ENCODE assay signal across 15 cellular contexts in genomic region chr7:1829111-1829510, GRCh38.
"Had no signal": no experiment of that assay in that cellular context is flagged by ENCODE, and none has a peak within 500 bp of the region (broad histone marks: within the 10 kb centered on the region; RNA-seq: fewer than 3 reads in every experiment).

No MANE protein-coding gene starts in this region.

- H3K27ac ChIP-seq: brain microvascular endothelial cell, foreskin keratinocyte, neutrophil, psoas muscle, SJSA1, suprapubic skin had no signal

- H3K4me3 Mint-ChIP-seq: activated CD4-positive, alpha-beta memory T cell treated with anti-CD3 and anti-CD28 coated beads, Interleukin-2, amount 10 ng/mL, durations not matched to agents 7 days and 5 days; activated naive CD4-positive, alpha-beta T cell treated with anti-CD3 and anti-CD28 coated beads, Interleukin-2, amount 50 U/mL, for 24 hours had no signal

- ATAC-seq: foreskin keratinocyte; psoas muscle; stimulated activated naive CD8-positive, alpha-beta T cell treated with anti-CD3 and anti-CD28 coated beads, Interleukin-15, Interleukin-2, amounts not matched to agents 100 U/mL and 50 U/mL, for 24 hours had no signal

- H3K36me3 ChIP-seq: brain microvascular endothelial cell, neutrophil, SJSA1, suprapubic skin had no signal

- H3K9me3 ChIP-seq: psoas muscle, SJSA1, suprapubic skin had no signal

- H3K27ac Mint-ChIP-seq: activated CD4-positive, alpha-beta memory T cell treated with anti-CD3 and anti-CD28 coated beads, Interleukin-2, amount 10 ng/mL, durations not matched to agents 7 days and 5 days; activated naive CD4-positive, alpha-beta T cell treated with anti-CD3 and anti-CD28 coated beads, Interleukin-2, amount 50 U/mL, for 24 hours had no signal

- H3K27me3 ChIP-seq: brain microvascular endothelial cell, foreskin keratinocyte, neutrophil, SJSA1, suprapubic skin had no signal

- H3K4me1 Mint-ChIP-seq: activated CD4-positive, alpha-beta memory T cell treated with anti-CD3 and anti-CD28 coated beads, Interleukin-2, amount 10 ng/mL, durations not matched to agents 7 days and 5 days had no signal

- H3K9me3 Mint-ChIP-seq: activated naive CD4-positive, alpha-beta T cell treated with anti-CD3 and anti-CD28 coated beads, Interleukin-2, amount 50 U/mL, for 24 hours had no signal

- H3K4me1 ChIP-seq: foreskin keratinocyte, psoas muscle, SJSA1, suprapubic skin had no signal

- H3K27me3 Mint-ChIP-seq: activated CD4-positive, alpha-beta memory T cell treated with anti-CD3 and anti-CD28 coated beads, Interleukin-2, amount 10 ng/mL, durations not matched to agents 7 days and 5 days; activated naive CD4-positive, alpha-beta T cell treated with anti-CD3 and anti-CD28 coated beads, Interleukin-2, amount 50 U/mL, for 24 hours had no signal

- DNase-seq: activated CD4-positive, alpha-beta memory T cell treated with anti-CD3 and anti-CD28 coated beads, Interleukin-2, amount 10 ng/mL, durations not matched to agents 7 days and 5 days; activated CD4-positive, alpha-beta T cell treated with anti-CD3 and anti-CD28 coated beads for 1 hour; amygdala; brain microvascular endothelial cell; foreskin keratinocyte; midbrain; stimulated activated CD4-positive, alpha-beta T cell treated with anti-CD3 and anti-CD28 coated beads, Interleukin-2, amount 100 ng/mL, for 48 hours; stimulated activated naive CD8-positive, alpha-beta T cell treated with anti-CD3 and anti-CD28 coated beads, Interleukin-15, Interleukin-2, amounts not matched to agents 100 U/mL and 50 U/mL, for 24 hours; SW 1271; T-helper 9 cell had no signal

- H3K4me3 ChIP-seq: psoas muscle, SJSA1, suprapubic skin had no signal
